Comparison of ENCODE assay signal across 8 cellular contexts in genomic region chr16:29815032-29815721, GRCh38. TPM values are rescaled to one million over a fixed set of nuclear protein-coding genes. Genes with fewer than 3 reads are reported as not detected.
DNase-seq lines count a peak whose midpoint lies in the region; TF ChIP-seq lines count a peak whose summit lies in the region.

No MANE protein-coding gene starts in this region.

- peak overlapping the region; percentile 86 for H3K56ac ChIP-seq in mesendoderm (ENCODE audit: low read length)

- H3K27me3 ChIP-seq in Peyer's patch (no peaks in the 10 kb centered on the region), mesendoderm (ENCODE audit: insufficient read depth, low read length, poor library complexity) (no peaks in the 10 kb centered on the region), tibial artery (no peaks in the 10 kb centered on the region)

- no peak overlapping the region for H4K5ac ChIP-seq in mesendoderm (ENCODE audit: low read length)

- no peak overlapping the region for H2BK120ac ChIP-seq in mesendoderm (ENCODE audit: low read depth, low read length)

- intact Hi-C loops in tibial artery (cut with DNase I; ENCODE audit: low total_unique reads): loop anchor here (10.0 kb wide), 1 partner anchor 180 kb away; the partner anchor contains the start of genes HIRIP3 and INO80E

- H3K36me3 ChIP-seq in Peyer's patch: peaks cover 0 to 8% (median 0%) of the 10 kb centered on the region in 3 donors
- H3K36me3 ChIP-seq in mesendoderm (ENCODE audit: control insufficient read depth, insufficient read depth, low read length): peaks cover 4% of the 10 kb centered on the region
- peaks cover 5 to 24% (median 9%) of the 10 kb centered on the region in 3 donors for H3K36me3 ChIP-seq in tibial artery

- peak overlapping the region; percentile 95 for H2AK5ac ChIP-seq in mesendoderm (ENCODE audit: low read length)

- H3K9me3 ChIP-seq in Peyer's patch (no peaks in the 10 kb centered on the region), tibial artery (no peaks in the 10 kb centered on the region)

- no peak for TF ChIP-seq POLR2A in Peyer's patch (IDR thresholded peaks at IDR 0.05)

- no peak overlapping the region for H2BK5ac ChIP-seq in mesendoderm (ENCODE audit: low read length)

- peak overlapping the region; percentile 11 for H3K4ac ChIP-seq in mesendoderm (ENCODE audit: low read depth, low read length)

- H3K4me3 ChIP-seq in Peyer's patch (peak overlapping the region; percentile 54 to 78 (median 70)), mesendoderm (ENCODE audit: low read length) (peak overlapping the region; percentile 48), tibial artery (peak overlapping the region; percentile 63 to 79)

- peaks cover 5% of the 10 kb centered on the region for H3K79me1 ChIP-seq in mesendoderm (ENCODE audit: low read length)

- no peak for TF ChIP-seq CTCF in Peyer's patch (IDR thresholded peaks at IDR 0.05)
- TF ChIP-seq CTCF in tibial artery (IDR thresholded peaks at IDR 0.05): no peak

- peak overlapping the region; percentile 88 for H3K4me2 ChIP-seq in mesendoderm (ENCODE audit: low read length)

- WGBS in mesendoderm (ENCODE audit: extremely low coverage, insufficient coverage, low lambda C conversion rate): no CpG with 5 or more reads among the region's 39 CpGs

- H3K4me1 ChIP-seq in Peyer's patch (peaks cover 0 to 82% (median 26%) of the 10 kb centered on the region in 4 donors), mesendoderm (ENCODE audit: control insufficient read depth, low read depth, low read length) (peaks cover 20% of the 10 kb centered on the region), tibial artery (peaks cover 8 to 70% (median 55%) of the 10 kb centered on the region in 4 donors)

- no peak overlapping the region for H4K8ac ChIP-seq in mesendoderm (ENCODE audit: low read depth, low read length)

- H3K18ac ChIP-seq in mesendoderm (ENCODE audit: low read length): peak overlapping the region; percentile 6

- H3K27ac ChIP-seq in Peyer's patch (peak overlapping the region; percentile 41 to 96 (median 88)), mesendoderm (ENCODE audit: low read depth, low read length) (peak overlapping the region; percentile 2), tibial artery (peak overlapping the region; percentile 90 to 97)

- peak overlapping the region; percentile 76 for H3K9ac ChIP-seq in mesendoderm (ENCODE audit: low read length)

- H2BK15ac ChIP-seq in mesendoderm (replicated peaks; ENCODE audit: low read depth): no peak overlapping the region

- H3K79me2 ChIP-seq in mesendoderm (ENCODE audit: control insufficient read depth, insufficient read depth, low read length): peaks cover 11% of the 10 kb centered on the region

- DNase-seq in NCI-H146 (lab: John Stamatoyannopoulos, UW) (peak; percentile 86), NCI-H146 treated with DMSO at 0.1 percent for 48 hours (lab: John Stamatoyannopoulos, UW; ENCODE audit: unreplicated experiment) (no peak), Peyer's patch (peak; percentile 53 to 71 (median 60)), cerebellar cortex (ENCODE audit: low spot score) (peak; percentile 60), mesendoderm (peak; percentile 59), tibial artery (peak in 1 of 2 donors; percentile 83), glomerular visceral epithelial cell (ENCODE audit: extremely low spot score) (no peak), mucosa of gallbladder (ENCODE audit: low spot score) (no peak)

- no peak overlapping the region for H3K23ac ChIP-seq in mesendoderm (ENCODE audit: low read length)

RNA-seq across cellular contexts. Expression of gene PAGR1, which starts 0.8 kb away (rescaled TPM):
- total RNA-seq in Peyer's patch (10 to 100 TPM; 39.5 to 50.3 (median 48.3) TPM), mucosa of gallbladder (38.9 TPM)
- polyA plus RNA-seq in mesendoderm (2013, experiment 1 of 2): 59.4 TPM
- polyA plus RNA-seq in mesendoderm (2013, experiment 2 of 2): 59.3 TPM

RNA-seq across cellular contexts. Expression of gene PRRT2, which starts 3.2 kb away (rescaled TPM):
- 1 to 10 TPM in 2 of 4 donors, under 1 TPM in 1, not detected in 1; 0.95 to 3.3 (median 2.5) TPM for total RNA-seq in Peyer's patch
- 2.4 TPM for polyA plus RNA-seq in mesendoderm (2013, experiment 1 of 2)
- 2.5 TPM for polyA plus RNA-seq in mesendoderm (2013, experiment 2 of 2)
- 20.8 TPM for total RNA-seq in mucosa of gallbladder

RNA-seq across cellular contexts. Expression of gene MVP, which starts 5.1 kb away (rescaled TPM):
- 100 to 1,000 TPM; 222 to 709 (median 645) TPM for total RNA-seq in Peyer's patch
- 0.13 TPM for polyA plus RNA-seq in mesendoderm (2013, experiment 1 of 2)
- polyA plus RNA-seq in mesendoderm (2013, experiment 2 of 2): 0.18 TPM
- 253 TPM for total RNA-seq in mucosa of gallbladder

RNA-seq across cellular contexts. Expression of gene MAZ, which starts 8.8 kb away (rescaled TPM):
- total RNA-seq in Peyer's patch (100 to 1,000 TPM; 124 to 208 (median 135) TPM), mucosa of gallbladder (192 TPM)
- polyA plus RNA-seq in mesendoderm (2013, experiment 1 of 2): 156 TPM
- 158 TPM for polyA plus RNA-seq in mesendoderm (2013, experiment 2 of 2)

RNA-seq across cellular contexts. Expression of gene KIF22, which starts 24.6 kb away (rescaled TPM):
- total RNA-seq in Peyer's patch: 100 to 1,000 TPM in 2 of 4 donors, 10 to 100 TPM in 2; 31.9 to 157 (median 72.8) TPM
- 74.0 TPM for polyA plus RNA-seq in mesendoderm (2013, experiment 1 of 2)
- polyA plus RNA-seq in mesendoderm (2013, experiment 2 of 2): 75.7 TPM
- 21.6 TPM for total RNA-seq in mucosa of gallbladder

Comparison
In these comparisons a context has a peak if more than half of its experiments do, and no peak if none do; other contexts are left out.
1. DNase-seq: peak in NCI-H146 (single experiment), Peyer's patch (3 of 3), cerebellar cortex (single experiment) and mesendoderm (single experiment); none in NCI-H146 treated with DMSO at 0.1 percent for 48 hours (single experiment), glomerular visceral epithelial cell (single experiment) and mucosa of gallbladder (single experiment).
2. H3K27ac ChIP-seq: peak in every context shown above with its lines; median percentile 94 in tibial artery; 88 in Peyer's patch; 2 in mesendoderm.
3. Peak in every context shown above with its lines, with median percentiles within 50 percentile points of each other: H3K4me3 ChIP-seq.